1 cellular context compared by ENCODE assay signal in the genomic region with DNA sequence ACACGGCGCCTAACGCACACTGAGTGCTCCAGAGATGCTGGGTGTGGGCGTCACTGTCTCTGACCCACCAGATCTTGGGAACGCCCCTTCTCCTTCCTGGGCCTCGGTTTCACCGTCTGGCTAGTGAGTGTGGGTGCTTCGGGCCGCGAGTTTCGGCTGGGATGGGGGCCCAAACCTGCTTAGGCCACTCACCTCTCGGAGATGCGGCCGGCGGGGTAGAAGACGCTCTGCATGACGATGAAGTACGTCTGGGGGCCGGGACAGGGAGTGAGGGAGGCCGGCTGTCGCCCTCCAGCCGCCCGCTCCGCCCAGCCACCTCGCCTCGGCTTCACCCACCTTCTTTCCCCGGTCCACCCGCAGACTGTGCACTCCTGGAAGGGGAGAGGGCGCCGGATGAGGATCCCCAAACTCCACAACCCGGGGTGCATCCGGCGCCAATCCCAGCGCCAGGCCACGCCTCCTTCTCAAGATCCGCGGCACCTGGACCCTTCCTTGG.
TF ChIP-seq lines count a peak whose summit lies in the region.

No MANE protein-coding gene starts in this region.

TF ChIP-seq in K562, 482 proteins besides CTCF, POLR2A, EP300 and RAD21:
- TF ChIP-seq, protein P1, sequence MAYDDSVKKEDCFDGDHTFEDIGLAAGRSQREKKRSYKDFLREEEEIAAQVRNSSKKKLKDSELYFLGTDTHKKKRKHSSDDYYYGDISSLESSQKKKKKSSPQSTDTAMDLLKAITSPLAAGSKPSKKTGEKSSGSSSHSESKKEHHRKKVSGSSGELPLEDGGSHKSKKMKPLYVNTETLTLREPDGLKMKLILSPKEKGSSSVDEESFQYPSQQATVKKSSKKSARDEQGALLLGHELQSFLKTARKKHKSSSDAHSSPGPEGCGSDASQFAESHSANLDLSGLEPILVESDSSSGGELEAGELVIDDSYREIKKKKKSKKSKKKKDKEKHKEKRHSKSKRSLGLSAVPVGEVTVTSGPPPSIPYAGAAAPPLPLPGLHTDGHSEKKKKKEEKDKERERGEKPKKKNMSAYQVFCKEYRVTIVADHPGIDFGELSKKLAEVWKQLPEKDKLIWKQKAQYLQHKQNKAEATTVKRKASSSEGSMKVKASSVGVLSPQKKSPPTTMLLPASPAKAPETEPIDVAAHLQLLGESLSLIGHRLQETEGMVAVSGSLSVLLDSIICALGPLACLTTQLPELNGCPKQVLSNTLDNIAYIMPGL (CRISPR knock-in tag; IDR thresholded peaks at IDR 0.05) = 0 out of 2 replicates have a peak, but pooled peaks have one; percentile 6
- TF ChIP-seq, protein P2, sequence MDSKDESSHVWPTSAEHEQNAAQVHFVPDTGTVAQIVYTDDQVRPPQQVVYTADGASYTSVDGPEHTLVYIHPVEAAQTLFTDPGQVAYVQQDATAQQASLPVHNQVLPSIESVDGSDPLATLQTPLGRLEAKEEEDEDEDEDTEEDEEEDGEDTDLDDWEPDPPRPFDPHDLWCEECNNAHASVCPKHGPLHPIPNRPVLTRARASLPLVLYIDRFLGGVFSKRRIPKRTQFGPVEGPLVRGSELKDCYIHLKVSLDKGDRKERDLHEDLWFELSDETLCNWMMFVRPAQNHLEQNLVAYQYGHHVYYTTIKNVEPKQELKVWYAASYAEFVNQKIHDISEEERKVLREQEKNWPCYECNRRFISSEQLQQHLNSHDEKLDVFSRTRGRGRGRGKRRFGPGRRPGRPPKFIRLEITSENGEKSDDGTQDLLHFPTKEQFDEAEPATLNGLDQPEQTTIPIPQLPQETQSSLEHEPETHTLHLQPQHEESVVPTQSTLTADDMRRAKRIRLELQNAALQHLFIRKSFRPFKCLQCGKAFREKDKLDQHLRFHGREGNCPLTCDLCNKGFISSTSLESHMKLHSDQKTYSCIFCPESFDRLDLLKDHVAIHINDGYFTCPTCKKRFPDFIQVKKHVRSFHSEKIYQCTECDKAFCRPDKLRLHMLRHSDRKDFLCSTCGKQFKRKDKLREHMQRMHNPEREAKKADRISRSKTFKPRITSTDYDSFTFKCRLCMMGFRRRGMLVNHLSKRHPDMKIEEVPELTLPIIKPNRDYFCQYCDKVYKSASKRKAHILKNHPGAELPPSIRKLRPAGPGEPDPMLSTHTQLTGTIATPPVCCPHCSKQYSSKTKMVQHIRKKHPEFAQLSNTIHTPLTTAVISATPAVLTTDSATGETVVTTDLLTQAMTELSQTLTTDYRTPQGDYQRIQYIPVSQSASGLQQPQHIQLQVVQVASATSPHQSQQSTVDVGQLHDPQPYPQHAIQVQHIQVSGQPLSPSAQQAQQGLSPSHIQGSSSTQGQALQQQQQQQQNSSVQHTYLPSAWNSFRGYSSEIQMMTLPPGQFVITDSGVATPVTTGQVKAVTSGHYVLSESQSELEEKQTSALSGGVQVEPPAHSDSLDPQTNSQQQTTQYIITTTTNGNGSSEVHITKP (IDR thresholded peaks at IDR 0.05; ENCODE audit: partially characterized antibody) = peak; percentile 16
- TF ChIP-seq RNF2 (IDR thresholded peaks at IDR 0.05) (no peak), RBM22 (IDR thresholded peaks at IDR 0.05; ENCODE audit: low read depth, low read length, poor library complexity, severe bottlenecking) (peak; percentile 10), SP1 (CRISPR knock-in tag; IDR thresholded peaks at IDR 0.05) (peak; percentile 15; the same call in 1 of the 2 replicates), NR2C1 (IDR thresholded peaks at IDR 0.05) (no peak), NR2C1 (tag; IDR thresholded peaks at IDR 0.05) (0 out of 2 replicates have a peak, but pooled peaks have one; percentile 39), RBFOX2 (IDR thresholded peaks at IDR 0.05; ENCODE audit: low read depth, low read length) (peak; percentile 22; the same call in 1 of the 2 replicates)
- TF ChIP-seq, protein P3, sequence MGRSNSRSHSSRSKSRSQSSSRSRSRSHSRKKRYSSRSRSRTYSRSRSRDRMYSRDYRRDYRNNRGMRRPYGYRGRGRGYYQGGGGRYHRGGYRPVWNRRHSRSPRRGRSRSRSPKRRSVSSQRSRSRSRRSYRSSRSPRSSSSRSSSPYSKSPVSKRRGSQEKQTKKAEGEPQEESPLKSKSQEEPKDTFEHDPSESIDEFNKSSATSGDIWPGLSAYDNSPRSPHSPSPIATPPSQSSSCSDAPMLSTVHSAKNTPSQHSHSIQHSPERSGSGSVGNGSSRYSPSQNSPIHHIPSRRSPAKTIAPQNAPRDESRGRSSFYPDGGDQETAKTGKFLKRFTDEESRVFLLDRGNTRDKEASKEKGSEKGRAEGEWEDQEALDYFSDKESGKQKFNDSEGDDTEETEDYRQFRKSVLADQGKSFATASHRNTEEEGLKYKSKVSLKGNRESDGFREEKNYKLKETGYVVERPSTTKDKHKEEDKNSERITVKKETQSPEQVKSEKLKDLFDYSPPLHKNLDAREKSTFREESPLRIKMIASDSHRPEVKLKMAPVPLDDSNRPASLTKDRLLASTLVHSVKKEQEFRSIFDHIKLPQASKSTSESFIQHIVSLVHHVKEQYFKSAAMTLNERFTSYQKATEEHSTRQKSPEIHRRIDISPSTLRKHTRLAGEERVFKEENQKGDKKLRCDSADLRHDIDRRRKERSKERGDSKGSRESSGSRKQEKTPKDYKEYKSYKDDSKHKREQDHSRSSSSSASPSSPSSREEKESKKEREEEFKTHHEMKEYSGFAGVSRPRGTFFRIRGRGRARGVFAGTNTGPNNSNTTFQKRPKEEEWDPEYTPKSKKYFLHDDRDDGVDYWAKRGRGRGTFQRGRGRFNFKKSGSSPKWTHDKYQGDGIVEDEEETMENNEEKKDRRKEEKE (IDR thresholded peaks at IDR 0.05; ENCODE audit: borderline replicate concordance in 1 of 2, control insufficient read depth in 1 of 2, low read depth in 2 of 2, low read length in 1 of 2) = no peak
- TF ChIP-seq, protein P4, sequence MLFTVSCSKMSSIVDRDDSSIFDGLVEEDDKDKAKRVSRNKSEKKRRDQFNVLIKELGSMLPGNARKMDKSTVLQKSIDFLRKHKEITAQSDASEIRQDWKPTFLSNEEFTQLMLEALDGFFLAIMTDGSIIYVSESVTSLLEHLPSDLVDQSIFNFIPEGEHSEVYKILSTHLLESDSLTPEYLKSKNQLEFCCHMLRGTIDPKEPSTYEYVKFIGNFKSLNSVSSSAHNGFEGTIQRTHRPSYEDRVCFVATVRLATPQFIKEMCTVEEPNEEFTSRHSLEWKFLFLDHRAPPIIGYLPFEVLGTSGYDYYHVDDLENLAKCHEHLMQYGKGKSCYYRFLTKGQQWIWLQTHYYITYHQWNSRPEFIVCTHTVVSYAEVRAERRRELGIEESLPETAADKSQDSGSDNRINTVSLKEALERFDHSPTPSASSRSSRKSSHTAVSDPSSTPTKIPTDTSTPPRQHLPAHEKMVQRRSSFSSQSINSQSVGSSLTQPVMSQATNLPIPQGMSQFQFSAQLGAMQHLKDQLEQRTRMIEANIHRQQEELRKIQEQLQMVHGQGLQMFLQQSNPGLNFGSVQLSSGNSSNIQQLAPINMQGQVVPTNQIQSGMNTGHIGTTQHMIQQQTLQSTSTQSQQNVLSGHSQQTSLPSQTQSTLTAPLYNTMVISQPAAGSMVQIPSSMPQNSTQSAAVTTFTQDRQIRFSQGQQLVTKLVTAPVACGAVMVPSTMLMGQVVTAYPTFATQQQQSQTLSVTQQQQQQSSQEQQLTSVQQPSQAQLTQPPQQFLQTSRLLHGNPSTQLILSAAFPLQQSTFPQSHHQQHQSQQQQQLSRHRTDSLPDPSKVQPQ (CRISPR knock-in tag; IDR thresholded peaks at IDR 0.05; ENCODE audit: borderline replicate concordance) = no peak
